In genomic region chr16:1433756-1434155, GRCh38 we compare ENCODE assay signal across 19 cellular contexts. TPM values are rescaled to one million over a fixed set of nuclear protein-coding genes. Genes with fewer than 3 reads are reported as not detected.
"Had no signal": no experiment of that assay in that cellular context is flagged by ENCODE, and none has a peak within 500 bp of the region (broad histone marks: within the 10 kb centered on the region; RNA-seq: fewer than 3 reads in every experiment).

No MANE protein-coding gene starts in this region.

- H3K4me3 ChIP-seq: SJSA1 had no signal

- H3K9me3 ChIP-seq: SJSA1 had no signal

- H3K36me3 ChIP-seq: SJSA1 had no signal

- FAIRE-seq: astrocyte, RCC 7860 had no signal

- H3K4me1 ChIP-seq: SJSA1 had no signal

- H3K27ac ChIP-seq: SJSA1 had no signal

- DNase-seq: activated CD4-positive, alpha-beta T cell treated with anti-CD3 and anti-CD28 coated beads for 4 hours; activated CD8-positive, alpha-beta T cell treated with anti-CD3 and anti-CD28 coated beads for 36 hours; activated effector memory CD4-positive, alpha-beta T cell treated with anti-CD3 and anti-CD28 coated beads, Interleukin-2, amount 50 U/mL, for 16 hours; activated naive CD4-positive, alpha-beta T cell treated with anti-CD3 and anti-CD28 coated beads for 36 hours; activated T-cell treated with anti-CD3 and anti-CD28 coated beads, Interleukin-2, amount 50 U/mL, for 4 hours; amygdala; Kasumi-1; KBM-7; NCI-H1417 treated with DMSO at 0.1 percent for 48 hours; NCI-H1694; NCI-H2029 treated with DMSO at 0.1 percent for 48 hours; NCI-H510A treated with DMSO at 0.1 percent for 48 hours; NCI-H69; PC-3; SHP77; SW 1271 had no signal

RNA-seq across cellular contexts. Expression of gene PERCC1, which starts 2.9 kb away (rescaled TPM):
- total RNA-seq: astrocyte, PC-3, SJSA1 had no signal

RNA-seq across cellular contexts. Expression of gene CCDC154, which starts 10.6 kb away (rescaled TPM):
- total RNA-seq: PC-3, SJSA1 had no signal
